20 cellular contexts compared by ENCODE assay signal in genomic region chr10:131744356-131744755, GRCh38.
"Had no signal": no experiment of that assay in that cellular context is flagged by ENCODE, and none has a peak within 500 bp of the region (broad histone marks: within the 10 kb centered on the region; RNA-seq: fewer than 3 reads in every experiment).

No MANE protein-coding gene starts in this region.

- H3K9me3 Mint-ChIP-seq: activated T-cell treated with anti-CD3 and anti-CD28 coated beads, Interleukin-2, amount 50 U/mL, for 4 hours; activated T-helper 2 cell treated with anti-CD3 and anti-CD28 coated beads, Interferon-gamma antibody, Interleukin-2, Interleukin-4, amounts not matched to agents 10 μg/mL and 5 μg/mL and 100 μg/mL, durations not matched to agents 14 hours and 24 hours and 36 hours; endodermal cell; T-helper 2 cell treated with Interferon-gamma antibody and Interleukin-4, amounts not matched to agents 5 μg/mL and 100 μg/mL, for 36 hours had no signal

- H3K27ac Mint-ChIP-seq: activated naive CD4-positive, alpha-beta T cell treated with anti-CD3 and anti-CD28 coated beads, Interleukin-2, amount 10 ng/mL, durations not matched to agents 7 days and 5 days; activated T-helper 2 cell treated with anti-CD3 and anti-CD28 coated beads, Interferon-gamma antibody, Interleukin-2, Interleukin-4, amounts not matched to agents 10 μg/mL and 5 μg/mL and 100 μg/mL, durations not matched to agents 14 hours and 24 hours and 36 hours; endodermal cell; memory B cell; T-cell; T-helper 2 cell treated with Interferon-gamma antibody and Interleukin-4, amounts not matched to agents 5 μg/mL and 100 μg/mL, for 36 hours had no signal

- DNase-seq: activated CD4-positive, alpha-beta T cell treated with anti-CD3 and anti-CD28 coated beads for 1 hour; activated CD8-positive, alpha-beta memory T cell treated with anti-CD3 and anti-CD28 coated beads for 24 hours; activated CD8-positive, alpha-beta memory T cell treated with anti-CD3 and anti-CD28 coated beads, Interleukin-2, amount 50 U/mL, for 4 hours; activated naive CD4-positive, alpha-beta T cell treated with anti-CD3 and anti-CD28 coated beads, Interleukin-2, amount 10 ng/mL, durations not matched to agents 7 days and 5 days; activated T-cell treated with anti-CD3 and anti-CD28 coated beads, Interleukin-2, amount 50 U/mL, for 4 hours; brain microvascular endothelial cell; central memory CD4-positive, alpha-beta T cell; left cardiac atrium; stimulated activated CD4-positive, alpha-beta T cell treated with anti-CD3 and anti-CD28 coated beads, Interleukin-4, amount 100 ng/mL, for 24 hours; stimulated activated naive CD8-positive, alpha-beta T cell treated with anti-CD3 and anti-CD28 coated beads, Interleukin-15, Interleukin-2, amounts not matched to agents 100 U/mL and 50 U/mL, for 24 hours; T-cell; WERI-Rb-1 had no signal

- H3K27ac ChIP-seq: brain microvascular endothelial cell, gastroesophageal sphincter, heart left ventricle, ovary, prostate gland, WERI-Rb-1 had no signal

- ATAC-seq: activated T-cell treated with anti-CD3 and anti-CD28 coated beads, Interleukin-2, amount 50 U/mL, for 4 hours; gastroesophageal sphincter; heart left ventricle; left cardiac atrium; T-cell had no signal

- H3K4me3 ChIP-seq: gastroesophageal sphincter, heart left ventricle, ovary, prostate gland had no signal

- H3K4me3 Mint-ChIP-seq: activated naive CD4-positive, alpha-beta T cell treated with anti-CD3 and anti-CD28 coated beads, Interleukin-2, amount 10 ng/mL, durations not matched to agents 7 days and 5 days; activated T-cell treated with anti-CD3 and anti-CD28 coated beads, Interleukin-2, amount 50 U/mL, for 4 hours; endodermal cell; memory B cell; T-cell; T-helper 2 cell treated with Interferon-gamma antibody and Interleukin-4, amounts not matched to agents 5 μg/mL and 100 μg/mL, for 36 hours had no signal

- H3K4me1 ChIP-seq: prostate gland had no signal

- H3K27me3 ChIP-seq: brain microvascular endothelial cell, ovary had no signal
